ENCODE assay signal across 24 cellular contexts in the genomic region with DNA sequence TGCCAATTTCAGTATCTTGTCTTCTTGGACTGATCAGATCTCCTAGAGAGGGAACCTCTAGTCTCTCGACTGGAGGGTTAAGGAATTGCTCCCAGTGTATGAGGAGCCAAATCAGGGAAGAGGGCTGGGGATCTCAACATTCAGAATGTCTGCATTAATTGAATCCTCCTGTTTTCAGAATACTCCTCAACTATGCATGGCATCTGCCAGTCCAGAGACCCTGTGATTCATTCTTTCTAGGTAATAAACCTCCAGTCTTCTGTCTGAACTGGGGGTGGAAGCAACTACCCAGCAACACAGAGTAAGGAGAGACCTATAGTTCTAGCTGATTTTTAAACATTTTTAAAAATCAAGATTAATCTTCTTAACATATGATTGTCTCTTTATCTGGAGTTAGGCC.
"Had no signal": no experiment of that assay in that cellular context is flagged by ENCODE, and none has a peak within 500 bp of the region (broad histone marks: within the 10 kb centered on the region; RNA-seq: fewer than 3 reads in every experiment).

No MANE protein-coding gene starts in this region.

- H3K9me3 ChIP-seq: ovary, testis, thyroid gland, upper lobe of left lung, vagina had no signal

- DNase-seq: hypothalamus; immature natural killer cell; kidney; left ventricle myocardium inferior; mesendoderm; naive B cell; natural killer cell; nephron progenitor cell; ovary; retina; right cardiac atrium; small intestine; spleen; stimulated activated CD4-positive, alpha-beta T cell treated with anti-CD3 and anti-CD28 coated beads, Interleukin-4, amount 100 ng/mL, for 24 hours; stimulated activated naive CD4-positive, alpha-beta T cell; substantia nigra; testis; thyroid gland; transverse colon; upper lobe of left lung had no signal

- H3K4me1 ChIP-seq: spleen, testis had no signal

- H2AFZ ChIP-seq: neural progenitor cell had no signal

- H3K4me2 ChIP-seq: neural progenitor cell had no signal

- H3K27ac ChIP-seq: left ventricle myocardium inferior, neural progenitor cell, neutrophil, ovary, spleen, testis, thyroid gland, transverse colon, upper lobe of left lung, vagina had no signal

- H3K27me3 ChIP-seq: neural progenitor cell, neutrophil, ovary, spleen, testis, thyroid gland, transverse colon, upper lobe of left lung, vagina had no signal

- H3K9ac ChIP-seq: neural progenitor cell had no signal

- H3K36me3 ChIP-seq: neural progenitor cell, neutrophil, ovary, spleen, thyroid gland, transverse colon, upper lobe of left lung, vagina had no signal

- H3K4me3 ChIP-seq: lung, neural progenitor cell, ovary, spleen, testis, thyroid gland, transverse colon, upper lobe of left lung, vagina had no signal
